ENCODE assay signal across 14 cellular contexts in the genomic region with DNA sequence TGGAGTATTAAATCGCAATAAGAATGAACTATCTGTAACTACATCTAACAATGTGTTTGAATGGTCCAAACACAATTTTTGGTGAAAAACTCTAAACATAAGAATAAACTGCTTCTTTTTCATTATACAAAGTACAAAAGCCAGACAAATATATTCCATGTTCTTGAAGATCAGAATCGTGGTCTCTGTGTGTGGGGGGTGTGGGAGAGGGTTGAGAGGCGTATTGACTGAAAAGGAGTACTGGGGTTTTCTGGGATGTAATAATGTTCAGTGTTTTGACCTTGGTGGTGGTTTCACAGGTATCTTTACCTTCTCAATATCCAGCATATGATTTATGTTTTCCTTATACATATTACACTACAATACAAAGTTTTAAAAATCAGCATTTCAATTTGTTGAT. TPM values are rescaled to one million over a fixed set of nuclear protein-coding genes. Genes with fewer than 3 reads are reported as not detected.
DNase-seq lines count a peak whose midpoint lies in the region; ATAC-seq, FAIRE-seq and TF ChIP-seq lines count a peak whose summit lies in the region.
"Had no signal": no experiment of that assay in that cellular context is flagged by ENCODE, and none has a peak within 500 bp of the region (broad histone marks: within the 10 kb centered on the region; RNA-seq: fewer than 3 reads in every experiment).

No MANE protein-coding gene starts in this region.

- H3K4me1 ChIP-seq in liver (ENCODE audit: control insufficient read depth in 4 of 4, insufficient read depth in 4 of 4, low read length in 3 of 4) = peaks cover 0 to 8% (median 3%) of the 10 kb centered on the region in 4 donors
- no peaks in the 10 kb centered on the region for H3K4me1 ChIP-seq in HepG2 (ENCODE audit: insufficient read depth, low read length)

- TF ChIP-seq RAD21 in liver (IDR thresholded peaks at IDR 0.05) (no peak), HepG2 (CRISPR knock-in tag; IDR thresholded peaks at IDR 0.05) (no peak)

- ATAC-seq in HepG2 = no peak
- no peak for ATAC-seq in natural killer cell treated with Interleukin-12 subunit alpha and Interleukin-12 subunit beta and Interleukin-15 and Interleukin-18, amount 100 ng/mL, for 72 hours
- ATAC-seq in HG03439 (IDR thresholded peaks at IDR 0.05; ENCODE audit: unreplicated experiment) = no peak

- no peaks in the 10 kb centered on the region for H3K79me2 ChIP-seq in HepG2 (ENCODE audit: insufficient read depth, low read length)

- H3K9me3 ChIP-seq in liver (ENCODE audit: control insufficient read depth in 4 of 4, low read length in 3 of 4) (no peaks in the 10 kb centered on the region), HepG2 (ENCODE audit: low read length) (no peaks in the 10 kb centered on the region)
- H3K9me3 ChIP-seq: heart left ventricle had no signal

- H2AFZ ChIP-seq in HepG2 (ENCODE audit: low read length) = no peak overlapping the region

- DNase-seq in HepG2 (ENCODE audit: low spot score) (no peak), chondrocyte (ENCODE audit: low spot score) (no peak), HK-2 (ENCODE audit: unreplicated experiment) (no peak), H54 (ENCODE audit: insufficient read length, low spot score) (no peak), midbrain (lab: John Stamatoyannopoulos, UW) (no peak)
- no peak for DNase-seq in natural killer cell treated with Interleukin-12 subunit alpha and Interleukin-12 subunit beta and Interleukin-15 and Interleukin-18, amount 100 ng/mL, for 72 hours (ENCODE audit: low spot score)
- DNase-seq: activated CD4-positive, CD25-positive, alpha-beta regulatory T cell treated with anti-CD3 and anti-CD28 coated beads, Interleukin-2, amount 50 U/mL, for 72 hours; NCI-H2227 treated with DMSO at 0.1 percent for 48 hours; stimulated activated naive CD4-positive, alpha-beta T cell treated with Interleukin-2 at 50 U/mL for 16 hours had no signal

- POLR2A ChIA-PET in HepG2 (lab: Yijun Ruan, JAX) = no interaction called here

- H4K20me1 ChIP-seq in HepG2 (ENCODE audit: insufficient read depth, low read length) = no peaks in the 10 kb centered on the region

- no peak overlapping the region for H3K27ac Mint-ChIP-seq in chondrocyte (ENCODE audit: unreplicated experiment)
- H3K27ac Mint-ChIP-seq in natural killer cell treated with Interleukin-12 subunit alpha and Interleukin-12 subunit beta and Interleukin-15 and Interleukin-18, amount 100 ng/mL, for 72 hours = peak overlapping the region in 1 of 2 donors; percentile 66
- H3K27ac Mint-ChIP-seq: activated naive CD4-positive, alpha-beta T cell treated with anti-CD3 and anti-CD28 coated beads, Interleukin-2, amount 50 U/mL, for 24 hours; GM23338 had no signal

- no peak overlapping the region for H3K4me2 ChIP-seq in HepG2 (ENCODE audit: low read depth, low read length)
- H3K4me2 ChIP-seq: GM23338 had no signal

- no TSS peak for BruUV-seq in HepG2 (replicated peaks; lab: Mats Ljungman, UMichigan)

- in situ Hi-C loops in HepG2 (cut with HindIII; ENCODE audit: extremely low pct_ligation_motif_present, low pct_unique_long_range_greater_than_20kb) = loop anchor here (10.0 kb wide), 1 partner anchor 306 kb away; no protein-coding TSS in a partner anchor

- peak overlapping the region; percentile 62 for H3K4me3 Mint-ChIP-seq in chondrocyte (ENCODE audit: unreplicated experiment)
- H3K4me3 Mint-ChIP-seq in natural killer cell treated with Interleukin-12 subunit alpha and Interleukin-12 subunit beta and Interleukin-15 and Interleukin-18, amount 100 ng/mL, for 72 hours = peak overlapping the region; percentile 79
- H3K4me3 Mint-ChIP-seq: activated naive CD4-positive, alpha-beta T cell treated with anti-CD3 and anti-CD28 coated beads, Interleukin-2, amount 50 U/mL, for 24 hours; GM23338 had no signal

- H3K27me3 ChIP-seq in liver (ENCODE audit: control insufficient read depth in 4 of 4, insufficient read depth in 4 of 4, low read length in 3 of 4) (no peaks in the 10 kb centered on the region), HepG2 (ENCODE audit: control insufficient read depth in 1 of 2, insufficient read depth in 2 of 2, low read length in 2 of 2) (no peaks in the 10 kb centered on the region)
- H3K27me3 ChIP-seq: heart left ventricle had no signal

- H3K27me3 Mint-ChIP-seq in chondrocyte (ENCODE audit: low read depth) = no peaks in the 10 kb centered on the region
- no peaks in the 10 kb centered on the region for H3K27me3 Mint-ChIP-seq in natural killer cell treated with Interleukin-12 subunit alpha and Interleukin-12 subunit beta and Interleukin-15 and Interleukin-18, amount 100 ng/mL, for 72 hours
- H3K27me3 Mint-ChIP-seq: activated naive CD4-positive, alpha-beta T cell treated with anti-CD3 and anti-CD28 coated beads, Interleukin-2, amount 50 U/mL, for 24 hours had no signal

- peaks cover 2% of the 10 kb centered on the region for H3K9me3 Mint-ChIP-seq in chondrocyte (ENCODE audit: low read depth)
- no peaks in the 10 kb centered on the region for H3K9me3 Mint-ChIP-seq in natural killer cell treated with Interleukin-12 subunit alpha and Interleukin-12 subunit beta and Interleukin-15 and Interleukin-18, amount 100 ng/mL, for 72 hours
- H3K9me3 Mint-ChIP-seq: activated naive CD4-positive, alpha-beta T cell treated with anti-CD3 and anti-CD28 coated beads, Interleukin-2, amount 50 U/mL, for 24 hours; GM23338 had no signal

- CTCF ChIA-PET in HepG2 (lab: Yijun Ruan, JAX; ENCODE audit: low intra/inter-chr PET ratio, low total read pairs) = no interaction called here

- TF ChIP-seq EP300 in HepG2 (IDR thresholded peaks at IDR 0.05; ENCODE audit: low read depth in 2 of 2, low read length in 2 of 2) = no peak
- no peak for TF ChIP-seq EP300 in HepG2 (CRISPR knock-in tag; IDR thresholded peaks at IDR 0.05; ENCODE audit: borderline replicate concordance)

- H3K9ac ChIP-seq in liver (ENCODE audit: low read depth in 1 of 2, low read length in 2 of 2) = peak overlapping the region; percentile 90 to 98
- no peak overlapping the region for H3K9ac ChIP-seq in HepG2 (ENCODE audit: insufficient read depth, low read depth, low read length)

- H3K36me3 Mint-ChIP-seq in chondrocyte (ENCODE audit: low read depth) = no peaks in the 10 kb centered on the region
- H3K36me3 Mint-ChIP-seq in natural killer cell treated with Interleukin-12 subunit alpha and Interleukin-12 subunit beta and Interleukin-15 and Interleukin-18, amount 100 ng/mL, for 72 hours = no peaks in the 10 kb centered on the region
- H3K36me3 Mint-ChIP-seq: activated naive CD4-positive, alpha-beta T cell treated with anti-CD3 and anti-CD28 coated beads, Interleukin-2, amount 50 U/mL, for 24 hours had no signal

- intact Hi-C loops in HepG2 (cut with micrococcal nuclease; ENCODE audit: unreplicated experiment) = no loop called here

- H3K4me3 ChIP-seq in liver (ENCODE audit: low read depth in 1 of 3, low read length in 3 of 3) (peak overlapping the region; percentile 62 to 74 (median 70)), HepG2 (replicated peaks in 1 of 3; ENCODE audit: insufficient read depth in 1 of 3, low read depth in 2 of 3, low read length in 3 of 3) (no peak overlapping the region)
- H3K4me3 ChIP-seq: GM23338 had no signal

- H3K27ac ChIP-seq in liver (ENCODE audit: low read depth in 1 of 2, low read length in 2 of 2) = peak overlapping the region; percentile 84 to 94
- H3K27ac ChIP-seq in HepG2 (ENCODE audit: extremely low read length, insufficient read depth, low read length) = no peak overlapping the region

- 62% methylated on average over 3 of the region's 3 CpGs for WGBS in liver
- 24% methylated on average over 3 of the region's 3 CpGs for WGBS in HepG2 (ENCODE audit: low lambda C conversion rate)

- TF ChIP-seq CTCF in liver (IDR thresholded peaks at IDR 0.05; ENCODE audit: low read depth, low read length, missing input control) (no peak), HepG2 (CRISPR knock-in tag; IDR thresholded peaks at IDR 0.05) (no peak), chondrocyte (IDR thresholded peaks at IDR 0.05) (no peak)

- TF ChIP-seq POLR2A in HepG2 (IDR thresholded peaks at IDR 0.05; ENCODE audit: insufficient read depth in 1 of 2, low read depth in 2 of 2, low read length in 2 of 2) (no peak), H54 (IDR thresholded peaks at IDR 0.05; ENCODE audit: low read depth, low read length) (no peak)

- H3K36me3 ChIP-seq in liver (ENCODE audit: control insufficient read depth in 4 of 4, insufficient read depth in 3 of 4, low read depth in 1 of 4, low read length in 3 of 4) = no peaks in the 10 kb centered on the region
- H3K36me3 ChIP-seq in HepG2 (replicated peaks in 1 of 2; ENCODE audit: control insufficient read depth in 1 of 2, insufficient read depth in 2 of 2, low read length in 2 of 2) = no peaks in the 10 kb centered on the region
- H3K36me3 ChIP-seq: heart left ventricle had no signal

- H3K4me1 Mint-ChIP-seq in chondrocyte (ENCODE audit: low read depth) = peaks cover 25% of the 10 kb centered on the region
- H3K4me1 Mint-ChIP-seq in natural killer cell treated with Interleukin-12 subunit alpha and Interleukin-12 subunit beta and Interleukin-15 and Interleukin-18, amount 100 ng/mL, for 72 hours (ENCODE audit: low read depth in 2 of 2) = peaks cover 10 to 15% of the 10 kb centered on the region in 2 donors

- FAIRE-seq in HepG2 (lab: Jason Lieb, UNC) (no peak), H54 (lab: Jason Lieb, UNC) (no peak)

RNA-seq across cellular contexts. Expression of gene CFH, which starts 0.8 kb away (rescaled TPM):
- total RNA-seq in liver = 1,000 to 10,000 TPM in 1 of 2 donors, 100 to 1,000 TPM in 1; 739 to 1,479 TPM
- polyA plus RNA-seq in liver = 100 to 1,000 TPM; 554 to 825 TPM
- not detected in 2 replicates for total RNA-seq in HepG2 (2016; rRNA removed; fragmentation: Illumina TruSeq; extraction: Trizol)
- not detected in 2 replicates for total RNA-seq in HepG2 (2016; cell fraction: cytosol; rRNA removed; fragmentation: Illumina TruSeq; extraction: Trizol; ENCODE audit: low read depth)
- total RNA-seq in HepG2 (2016; cell fraction: insoluble cytoplasmic fraction; rRNA removed; fragmentation: Illumina TruSeq; extraction: Trizol) = not detected in 2 replicates
- total RNA-seq in HepG2 (2016; cell fraction: membrane; rRNA removed; fragmentation: Illumina TruSeq; extraction: Trizol) = not detected in 2 replicates
- total RNA-seq in HepG2 (2016; cell fraction: nucleus; rRNA removed; fragmentation: Illumina TruSeq; extraction: Trizol) = not detected in 2 replicates
- polyA plus RNA-seq in HepG2 (2011; rRNA removed) = 0.03 TPM in 1 of 2 replicates, not detected in the other
- polyA plus RNA-seq in HepG2 (2011; cell fraction: cytosol; rRNA removed) = not detected in 2 replicates
- not detected in 2 replicates for polyA plus RNA-seq in HepG2 (2011; cell fraction: nucleus; rRNA removed)
- polyA plus RNA-seq in HepG2 (2012) = not detected in 2 replicates
- not detected in 2 replicates for polyA plus RNA-seq in HepG2 (2016; cell fraction: cytosol; fragmentation: Illumina TruSeq; extraction: Trizol; ENCODE audit: low read depth)
- polyA plus RNA-seq in HepG2 (2016; cell fraction: insoluble cytoplasmic fraction; fragmentation: Illumina TruSeq; extraction: Trizol; ENCODE audit: low read depth) = not detected in 2 replicates
- polyA plus RNA-seq in HepG2 (2016; cell fraction: membrane; fragmentation: Illumina TruSeq; extraction: Trizol; ENCODE audit: low read depth) = not detected in 2 replicates
- not detected in 2 replicates for polyA plus RNA-seq in HepG2 (2016; cell fraction: nucleus; fragmentation: Illumina TruSeq; extraction: Trizol; ENCODE audit: insufficient read depth, low read depth)
- polyA minus RNA-seq in HepG2 (2011; rRNA and poly(A)+ RNA removed; ENCODE audit: low replicate concordance) = 0.18 and 46.8 TPM in 2 replicates
- polyA minus RNA-seq in HepG2 (2011; cell fraction: cytosol; rRNA and poly(A)+ RNA removed) = 0.35 and 0.40 TPM in 2 replicates
- 0.39 and 0.50 TPM in 2 replicates for polyA minus RNA-seq in HepG2 (2011; cell fraction: nucleus; rRNA and poly(A)+ RNA removed)
- total RNA-seq in chondrocyte = 21.3 to 95.0 TPM (median 24.0 TPM) in 3 replicates
- total RNA-seq in natural killer cell treated with Interleukin-12 subunit alpha and Interleukin-12 subunit beta and Interleukin-15 and Interleukin-18, amount 100 ng/mL, for 72 hours = 1 to 10 TPM; 8.8 to 9.4 TPM
- total RNA-seq: GM23338 had no signal
- polyA plus RNA-seq: GM23338 had no signal

RNA-seq across cellular contexts. Expression of gene KCNT2, which starts 42.8 kb away (rescaled TPM):
- total RNA-seq in liver (10 to 100 TPM in 1 of 2 donors, 1 to 10 TPM in 1; 7.5 to 11.2 TPM), HepG2 (2016; rRNA removed; fragmentation: Illumina TruSeq; extraction: Trizol) (not detected in 2 replicates), chondrocyte (11.9 to 15.9 TPM (median 13.4 TPM) in 3 replicates)
- polyA plus RNA-seq in liver (1 to 10 TPM; 1.7 to 6.1 TPM), HepG2 (2011; rRNA removed) (not detected in 2 replicates)
- not detected in 2 replicates for total RNA-seq in HepG2 (2016; cell fraction: cytosol; rRNA removed; fragmentation: Illumina TruSeq; extraction: Trizol; ENCODE audit: low read depth)
- not detected in 2 replicates for total RNA-seq in HepG2 (2016; cell fraction: insoluble cytoplasmic fraction; rRNA removed; fragmentation: Illumina TruSeq; extraction: Trizol)
- total RNA-seq in HepG2 (2016; cell fraction: membrane; rRNA removed; fragmentation: Illumina TruSeq; extraction: Trizol) = not detected in 2 replicates
- total RNA-seq in HepG2 (2016; cell fraction: nucleus; rRNA removed; fragmentation: Illumina TruSeq; extraction: Trizol) = not detected in 2 replicates
- polyA plus RNA-seq in HepG2 (2011; cell fraction: cytosol; rRNA removed) = not detected in 2 replicates
- polyA plus RNA-seq in HepG2 (2011; cell fraction: nucleus; rRNA removed) = not detected in 2 replicates
- not detected in 2 replicates for polyA plus RNA-seq in HepG2 (2012)
- not detected in 2 replicates for polyA plus RNA-seq in HepG2 (2016; cell fraction: cytosol; fragmentation: Illumina TruSeq; extraction: Trizol; ENCODE audit: low read depth)
- not detected in 2 replicates for polyA plus RNA-seq in HepG2 (2016; cell fraction: insoluble cytoplasmic fraction; fragmentation: Illumina TruSeq; extraction: Trizol; ENCODE audit: low read depth)
- polyA plus RNA-seq in HepG2 (2016; cell fraction: membrane; fragmentation: Illumina TruSeq; extraction: Trizol; ENCODE audit: low read depth) = not detected in 2 replicates
- polyA plus RNA-seq in HepG2 (2016; cell fraction: nucleus; fragmentation: Illumina TruSeq; extraction: Trizol; ENCODE audit: insufficient read depth, low read depth) = not detected in 2 replicates
- 1.4 TPM in 1 of 2 replicates, not detected in the other for polyA minus RNA-seq in HepG2 (2011; rRNA and poly(A)+ RNA removed; ENCODE audit: low replicate concordance)
- not detected in 2 replicates for polyA minus RNA-seq in HepG2 (2011; cell fraction: cytosol; rRNA and poly(A)+ RNA removed)
- polyA minus RNA-seq in HepG2 (2011; cell fraction: nucleus; rRNA and poly(A)+ RNA removed) = not detected in 2 replicates
- total RNA-seq in natural killer cell treated with Interleukin-12 subunit alpha and Interleukin-12 subunit beta and Interleukin-15 and Interleukin-18, amount 100 ng/mL, for 72 hours = not detected

Comparison
In these comparisons a context has a peak if more than half of its experiments do, and no peak if none do; other contexts are left out.
1. H3K4me3 ChIP-seq: peak in liver (3 of 3); none in HepG2 (0 of 3).
2. RNA of gene KCNT2, which starts 42.8 kb away (total RNA-seq): 11.9 to 15.9 TPM in chondrocyte and 7.5 to 11.2 TPM in liver; not detected in HepG2 and not detected in natural killer cell treated with Interleukin-12 subunit alpha and Interleukin-12 subunit beta and Interleukin-15 and Interleukin-18, amount 100 ng/mL, for 72 hours; every median in the first group is over 4 times any median in the second.